ENCODE assay signal across 1 cellular context in genomic region chrX:42384956-42385355, GRCh38.
TF ChIP-seq lines count a peak whose summit lies in the region.

No MANE protein-coding gene starts in this region.

TF ChIP-seq in H1, 55 proteins besides CTCF, POLR2A, EP300 and RAD21 (continued from another document):
- TF ChIP-seq KDM4A (IDR thresholded peaks at IDR 0.05; ENCODE audit: low read depth, low read length, severe bottlenecking) (no peak), TEAD4 (IDR thresholded peaks at IDR 0.05; ENCODE audit: low read depth, low read length) (no peak), YY1 (IDR thresholded peaks at IDR 0.05; ENCODE audit: low read depth, low read length) (no peak)
